In genomic region chr15:68375191-68375631, GRCh38 we compare ENCODE assay signal across 1 cellular context.
TF ChIP-seq lines count a peak whose summit lies in the region.

No MANE protein-coding gene starts in this region.

TF ChIP-seq in GM23338, 12 proteins besides CTCF, POLR2A, EP300 and RAD21 (continued from another document):
- TF ChIP-seq ZNF462 (CRISPR knock-in tag; IDR thresholded peaks at IDR 0.05) (no peak), EZH2 (IDR thresholded peaks at IDR 0.05; ENCODE audit: low read depth, unreplicated experiment) (no peak)
